In genomic region chr15:73273181-73274002, GRCh38 we compare ENCODE assay signal across 8 cellular contexts.
DNase-seq lines count a peak whose midpoint lies in the region; ATAC-seq and TF ChIP-seq lines count a peak whose summit lies in the region.

No MANE protein-coding gene starts in this region.

- POLR2A ChIA-PET in T-cell (lab: Charles Lee), result no interaction called here

- peak; percentile 36 for DNase-seq in activated gamma-delta T cell treated with Interleukin-2 at 50 U/mL for 16 hours
- DNase-seq in activated gamma-delta T cell (lab: John Stamatoyannopoulos, UW), result no peak
- peak; percentile 77 for DNase-seq in NAMALWA (ENCODE audit: low spot score)
- DNase-seq in T-cell, result peak in 28 of 34 experiments; percentile 3 to 36 (median 18)
- peak; percentile 17 to 41 (median 32) for DNase-seq in immature natural killer cell
- DNase-seq in stimulated activated CD4-positive, alpha-beta T cell treated with anti-CD3 and anti-CD28 coated beads, Interleukin-12 subunit alpha, Interleukin-12 subunit beta, amount 100 ng/mL, for 4 hours, result peak; percentile 17

- H3K4me1 Mint-ChIP-seq in T-cell (peaks cover 0 to 3% (median 3%) of the 10 kb centered on the region in 3 donors), brain (peaks cover 9% of the 10 kb centered on the region), immature natural killer cell (peaks cover 0 to 2% of the 10 kb centered on the region in 2 donors)

- TF ChIP-seq CTCF in brain (conservative IDR thresholded peaks at IDR 0.05), result peak; percentile 76 to 80

- ATAC-seq in T-cell (replicated peaks in 1 of 4), result peak in 3 of 4 experiments; percentile 39 to 71 (median 52)
- no peak for ATAC-seq in HG02938 (IDR thresholded peaks at IDR 0.05; ENCODE audit: unreplicated experiment)

- H3K9me3 Mint-ChIP-seq in T-cell (no peaks in the 10 kb centered on the region), brain (no peaks in the 10 kb centered on the region), immature natural killer cell (no peaks in the 10 kb centered on the region)

- H3K36me3 Mint-ChIP-seq in T-cell (peaks cover 23% of the 10 kb centered on the region), brain (peaks cover 31% of the 10 kb centered on the region), immature natural killer cell (peaks cover 3 to 16% (median 6%) of the 10 kb centered on the region in 3 donors)

- H3K27ac Mint-ChIP-seq in T-cell (no peak overlapping the region), brain (peak overlapping the region in 3 of 5 experiments; percentile 31 to 80 (median 34)), immature natural killer cell (no peak overlapping the region)

- CTCF ChIA-PET in T-cell (lab: Charles Lee), result interaction anchor here in 1 of 2 donors (0.6 to 2.4 kb wide), 3 partner anchors 8 to 32 kb away, joined by 3 to 11 read pairs (median 3); no protein-coding TSS in a partner anchor

- H3K4me3 Mint-ChIP-seq in T-cell (no peak overlapping the region), brain (no peak overlapping the region), immature natural killer cell (peak overlapping the region in 1 of 5 donors; percentile 9)

- no peaks in the 10 kb centered on the region for H3K27me3 Mint-ChIP-seq in T-cell
- no peaks in the 10 kb centered on the region for H3K27me3 Mint-ChIP-seq in brain
- no peaks in the 10 kb centered on the region for H3K27me3 Mint-ChIP-seq in immature natural killer cell (ENCODE audit: low read depth in 3 of 3)

Comparison
In these comparisons a context has a peak if more than half of its experiments do, and no peak if none do; other contexts are left out.
1. H3K27ac Mint-ChIP-seq: peak in brain (3 of 5); none in T-cell (0 of 2) and immature natural killer cell (0 of 6).